In genomic region chr18:45325791-45326190, GRCh38 we compare ENCODE assay signal across 19 cellular contexts.
"Had no signal": no experiment of that assay in that cellular context is flagged by ENCODE, and none has a peak within 500 bp of the region (broad histone marks: within the 10 kb centered on the region; RNA-seq: fewer than 3 reads in every experiment).

No MANE protein-coding gene starts in this region.

- H3K4me3 ChIP-seq: adrenal gland, esophagus muscularis mucosa, mucosa of descending colon, SK-N-MC, smooth muscle cell, thoracic aorta had no signal

- H3K27ac ChIP-seq: SK-N-MC, WERI-Rb-1 had no signal

- H3K27me3 ChIP-seq: adrenal gland, esophagus muscularis mucosa had no signal

- H3K27ac Mint-ChIP-seq: activated naive CD4-positive, alpha-beta T cell treated with anti-CD3 and anti-CD28 coated beads, Interleukin-2, amount 50 U/mL, for 72 hours; dendritic cell treated with granulocyte-macrophage colony-stimulating factor and Interleukin-4, amounts not matched to agents 40 ng/mL and 50 ng/mL, for 4 days; naive B cell; stimulated activated effector memory CD8-positive, alpha-beta T cell treated with anti-CD3 and anti-CD28 coated beads, Interleukin-12 subunit alpha, Interleukin-12 subunit beta, amount 100 ng/mL, for 72 hours had no signal

- H3K9me3 ChIP-seq: adrenal gland, esophagus muscularis mucosa, mucosa of descending colon, thoracic aorta had no signal

- H3K9me3 Mint-ChIP-seq: activated naive CD4-positive, alpha-beta T cell treated with anti-CD3 and anti-CD28 coated beads, Interleukin-2, amount 50 U/mL, for 72 hours; dendritic cell treated with granulocyte-macrophage colony-stimulating factor and Interleukin-4, amounts not matched to agents 40 ng/mL and 50 ng/mL, for 4 days; naive B cell; stimulated activated effector memory CD8-positive, alpha-beta T cell treated with anti-CD3 and anti-CD28 coated beads, Interleukin-12 subunit alpha, Interleukin-12 subunit beta, amount 100 ng/mL, for 72 hours had no signal

- H3K4me2 ChIP-seq: smooth muscle cell had no signal

- H3K4me1 ChIP-seq: adrenal gland had no signal

- H3K4me1 Mint-ChIP-seq: naive B cell; stimulated activated effector memory CD8-positive, alpha-beta T cell treated with anti-CD3 and anti-CD28 coated beads, Interleukin-12 subunit alpha, Interleukin-12 subunit beta, amount 100 ng/mL, for 72 hours had no signal

- FAIRE-seq: astrocyte had no signal

- ATAC-seq: activated naive CD4-positive, alpha-beta T cell treated with anti-CD3 and anti-CD28 coated beads, Interleukin-2, amount 50 U/mL, for 72 hours; mucosa of descending colon; stimulated activated effector memory CD8-positive, alpha-beta T cell treated with anti-CD3 and anti-CD28 coated beads, Interleukin-12 subunit alpha, Interleukin-12 subunit beta, amount 100 ng/mL, for 72 hours had no signal

- H3K36me3 ChIP-seq: adrenal gland, esophagus muscularis mucosa, thoracic aorta, WERI-Rb-1 had no signal

- DNase-seq: activated CD4-positive, alpha-beta T cell treated with anti-CD3 and anti-CD28 coated beads for 1 hour; activated CD4-positive, alpha-beta T cell treated with anti-CD3 and anti-CD28 coated beads, Interleukin-2, amount 50 U/mL, for 4 hours; activated gamma-delta T cell; adrenal gland; effector CD8-positive, alpha-beta T cell; mucosa of descending colon; naive B cell; nucleus accumbens; right cardiac atrium; stimulated activated CD4-positive, alpha-beta T cell treated with anti-CD3 and anti-CD28 coated beads, Interleukin-4, amount 100 ng/mL, for 1 hour; WERI-Rb-1 had no signal

- H3K36me3 Mint-ChIP-seq: activated naive CD4-positive, alpha-beta T cell treated with anti-CD3 and anti-CD28 coated beads, Interleukin-2, amount 50 U/mL, for 72 hours; naive B cell; stimulated activated effector memory CD8-positive, alpha-beta T cell treated with anti-CD3 and anti-CD28 coated beads, Interleukin-12 subunit alpha, Interleukin-12 subunit beta, amount 100 ng/mL, for 72 hours had no signal

- H3K4me3 Mint-ChIP-seq: dendritic cell treated with granulocyte-macrophage colony-stimulating factor and Interleukin-4, amounts not matched to agents 40 ng/mL and 50 ng/mL, for 4 days; naive B cell; stimulated activated effector memory CD8-positive, alpha-beta T cell treated with anti-CD3 and anti-CD28 coated beads, Interleukin-12 subunit alpha, Interleukin-12 subunit beta, amount 100 ng/mL, for 72 hours had no signal
